10 cellular contexts compared by ENCODE assay signal in the genomic region with DNA sequence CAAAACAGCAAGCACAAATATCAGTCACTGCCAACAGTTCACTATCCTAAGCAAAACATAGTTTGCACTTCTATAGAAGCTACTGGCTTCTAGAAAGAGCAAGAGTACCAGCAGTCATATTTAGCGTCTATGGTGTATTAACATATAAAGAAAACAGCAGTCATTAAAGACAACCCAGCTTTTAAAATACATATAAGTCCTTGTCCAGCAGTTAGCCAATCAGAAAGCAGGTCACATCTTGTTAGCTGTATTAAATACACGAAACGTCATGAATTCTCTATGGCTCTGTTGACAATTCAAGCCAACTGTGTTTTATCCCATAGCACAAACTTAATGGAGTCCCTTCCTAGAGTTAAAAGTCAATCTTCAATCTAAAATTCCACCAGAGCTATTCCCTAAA. TPM values are rescaled to one million over a fixed set of nuclear protein-coding genes. Genes with fewer than 3 reads are reported as not detected.
DNase-seq lines count a peak whose midpoint lies in the region; ATAC-seq and TF ChIP-seq lines count a peak whose summit lies in the region.
"Had no signal": no experiment of that assay in that cellular context is flagged by ENCODE, and none has a peak within 500 bp of the region (broad histone marks: within the 10 kb centered on the region; RNA-seq: fewer than 3 reads in every experiment).

No MANE protein-coding gene starts in this region.

- no peak for ATAC-seq in GM19397 (IDR thresholded peaks at IDR 0.05; ENCODE audit: unreplicated experiment)
- no peak for ATAC-seq in GM19324 (IDR thresholded peaks at IDR 0.05; ENCODE audit: low FRiP score, unreplicated experiment)

- intact Hi-C loops in testis (cut with DNase I; ENCODE audit: low total_unique reads) (no loop called here), Caco-2 (cut with micrococcal nuclease; ENCODE audit: unreplicated experiment) (no loop called here), posterior cingulate gyrus (cut with DNase I) (no loop called here)

- no peaks in the 10 kb centered on the region for H3K36me3 Mint-ChIP-seq in Caco-2 (ENCODE audit: insufficient read depth, unreplicated experiment)

- POLR2A ChIA-PET in Caco-2 (lab: Charles Lee): no interaction called here

- BruUV-seq in Caco-2 (replicated peaks; lab: Mats Ljungman, UMichigan): no TSS peak

- H3K9me3 Mint-ChIP-seq in Caco-2 (ENCODE audit: unreplicated experiment): no peaks in the 10 kb centered on the region

- WGBS in testis, 2 donors: 22 to 30% methylated on average over 3 of the region's 3 CpGs

- DNase-seq in HT1080 (ENCODE audit: low read depth) (peak; percentile 8), dermis microvascular lymphatic vessel endothelial cell (ENCODE audit: low read depth in 2 of 2) (peak; percentile 84 to 90), lung microvascular endothelial cell (ENCODE audit: low read depth in 2 of 2) (peak; percentile 82 to 90), testis (no peak), Caco-2 (no peak), posterior cingulate gyrus (no peak)
- DNase-seq: activated CD8-positive, alpha-beta memory T cell treated with anti-CD3 and anti-CD28 coated beads, Interleukin-2, amount 50 U/mL, for 4 hours; NCI-H2081 had no signal

- CTCF ChIA-PET in Caco-2 (lab: Charles Lee): no interaction called here

- no peak overlapping the region for H3K4me3 Mint-ChIP-seq in Caco-2 (ENCODE audit: unreplicated experiment)

- peak overlapping the region; percentile 12 to 50 for H3K27ac ChIP-seq in testis

- no peaks in the 10 kb centered on the region for H3K4me1 ChIP-seq in testis
- no peaks in the 10 kb centered on the region for H3K4me1 ChIP-seq in Caco-2

- TF ChIP-seq CTCF in testis (IDR thresholded peaks at IDR 0.05): no peak
- no peak for TF ChIP-seq CTCF in Caco-2 (IDR thresholded peaks at IDR 0.05; ENCODE audit: insufficient read depth in 1 of 2, low read depth in 1 of 2, low read length in 1 of 2, severe bottlenecking in 1 of 2, unreplicated experiment in 1 of 2)

- H3K27ac Mint-ChIP-seq in Caco-2 (ENCODE audit: unreplicated experiment): no peak overlapping the region

- H3K27me3 ChIP-seq in testis (no peaks in the 10 kb centered on the region), Caco-2 (replicated peaks; ENCODE audit: control insufficient read depth, insufficient read depth, low read length) (no peaks in the 10 kb centered on the region)

- H3K36me3 ChIP-seq in testis (ENCODE audit: low read depth, missing control alignments) (no peaks in the 10 kb centered on the region), Caco-2 (ENCODE audit: control insufficient read depth, insufficient read depth, low read length) (no peaks in the 10 kb centered on the region)

- H3K4me3 ChIP-seq in testis (peak overlapping the region; percentile 39 to 40), Caco-2 (ENCODE audit: low read depth, low read length) (no peak overlapping the region)

- H3K4me1 Mint-ChIP-seq in Caco-2 (ENCODE audit: low read depth, unreplicated experiment): no peaks in the 10 kb centered on the region

- peaks cover 10% of the 10 kb centered on the region for H3K27me3 Mint-ChIP-seq in Caco-2 (ENCODE audit: insufficient read depth, unreplicated experiment)

- TF ChIP-seq POLR2A in testis (IDR thresholded peaks at IDR 0.05): no peak

- H3K9me3 ChIP-seq in testis (no peaks in the 10 kb centered on the region), Caco-2 (no peaks in the 10 kb centered on the region)

RNA-seq across cellular contexts. Expression of a gene that starts 1.6 kb away (rescaled TPM):
- 2.1 and 3.5 TPM in 2 replicates for total RNA-seq in HT1080 (2014; rRNA removed; shearing (Covaris generic))
- polyA plus RNA-seq in HT1080 (2015; cell fraction: cytosol; rRNA removed): 0.33 and 0.50 TPM in 2 replicates
- 0.38 and 0.67 TPM in 2 replicates for polyA plus RNA-seq in HT1080 (2015; cell fraction: nucleus; rRNA removed)
- total RNA-seq in dermis microvascular lymphatic vessel endothelial cell (360 and 479 TPM in 2 replicates), lung microvascular endothelial cell (346 and 363 TPM in 2 replicates), testis (10 to 100 TPM; 15.7 to 17.8 TPM), Caco-2 (2022) (not detected in 2 replicates)
- 14.6 TPM for polyA plus RNA-seq in testis (ENCODE audit: insufficient read depth, low read depth, low replicate concordance)

Comparison
In these comparisons a context has a peak if more than half of its experiments do, and no peak if none do; other contexts are left out.
1. DNase-seq: peak in HT1080 (single experiment), dermis microvascular lymphatic vessel endothelial cell (2 of 2) and lung microvascular endothelial cell (2 of 2); none in testis (single experiment), Caco-2 (0 of 2) and posterior cingulate gyrus (0 of 10).
2. RNA of a gene that starts 1.6 kb away (total RNA-seq): 346 to 363 TPM in lung microvascular endothelial cell and 360 to 479 TPM in dermis microvascular lymphatic vessel endothelial cell; 15.7 to 17.8 TPM in testis, 2.1 to 3.5 TPM in HT1080 and not detected in Caco-2; every median in the first group is over 10 times any median in the second.